Comparison of ENCODE assay signal across 19 cellular contexts in the genomic region with DNA sequence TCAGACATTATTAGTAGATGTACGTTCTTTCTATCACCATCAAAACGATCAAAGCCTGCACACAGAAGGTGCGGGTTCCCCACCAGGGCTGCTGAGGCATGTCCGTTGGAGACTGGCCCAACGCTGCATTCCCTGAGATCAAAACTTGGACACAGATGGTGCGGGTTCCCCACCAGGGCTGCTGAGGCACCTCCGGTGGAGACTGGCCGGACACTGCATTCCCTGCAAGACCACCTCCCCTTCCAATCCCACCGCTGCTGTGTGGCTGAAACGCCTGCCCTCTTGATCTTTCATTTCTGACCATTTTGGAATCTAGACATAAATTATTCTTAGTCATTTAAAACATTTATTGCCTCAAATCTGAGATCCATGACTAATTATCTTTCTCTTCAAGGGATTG.
"Had no signal": no experiment of that assay in that cellular context is flagged by ENCODE, and none has a peak within 500 bp of the region (broad histone marks: within the 10 kb centered on the region; RNA-seq: fewer than 3 reads in every experiment).

No MANE protein-coding gene starts in this region.

- H3K9me3 ChIP-seq: esophagus muscularis mucosa, gastrocnemius medialis, heart right ventricle, neutrophil, testis, tibial nerve had no signal

- H3K27ac Mint-ChIP-seq: naive thymus-derived CD4-positive, alpha-beta T cell; stimulated activated effector memory CD8-positive, alpha-beta T cell treated with anti-CD3 and anti-CD28 coated beads, Interleukin-12 subunit alpha, Interleukin-12 subunit beta, amount 100 ng/mL, for 72 hours; stimulated activated naive CD8-positive, alpha-beta T cell treated with anti-CD3 and anti-CD28 coated beads, Interleukin-15, Interleukin-2, amounts not matched to agents 100 ng/mL and 50 ng/mL, for 24 hours had no signal

- H3K4me3 ChIP-seq: esophagus muscularis mucosa, gastrocnemius medialis, heart right ventricle, smooth muscle cell, testis, tibial nerve had no signal

- H3K36me3 Mint-ChIP-seq: naive thymus-derived CD4-positive, alpha-beta T cell; stimulated activated effector memory CD8-positive, alpha-beta T cell treated with anti-CD3 and anti-CD28 coated beads, Interleukin-12 subunit alpha, Interleukin-12 subunit beta, amount 100 ng/mL, for 72 hours had no signal

- H3K36me3 ChIP-seq: esophagus muscularis mucosa, gastrocnemius medialis, heart right ventricle, neutrophil, tibial nerve had no signal

- H3K27me3 ChIP-seq: esophagus muscularis mucosa, testis had no signal

- H3K27ac ChIP-seq: epithelial cell of prostate, esophagus muscularis mucosa, gastrocnemius medialis, heart right ventricle, neutrophil, testis, tibial nerve had no signal

- DNase-seq: effector memory CD4-positive, alpha-beta T cell; gastrocnemius medialis; heart right ventricle; hypothalamus; left cardiac atrium; mesendoderm; naive thymus-derived CD4-positive, alpha-beta T cell; nephron progenitor cell; stimulated activated CD4-positive, alpha-beta T cell treated with anti-CD3 and anti-CD28 coated beads, Interleukin-4, amount 100 ng/mL, for 1 hour; stimulated activated CD8-positive, alpha-beta memory T cell treated with anti-CD3 and anti-CD28 coated beads, Interleukin-4, amount 100 ng/mL, for 48 hours; testis had no signal

- H3K4me1 Mint-ChIP-seq: naive thymus-derived CD4-positive, alpha-beta T cell; stimulated activated effector memory CD8-positive, alpha-beta T cell treated with anti-CD3 and anti-CD28 coated beads, Interleukin-12 subunit alpha, Interleukin-12 subunit beta, amount 100 ng/mL, for 72 hours had no signal

- H3K4me3 Mint-ChIP-seq: central memory CD8-positive, alpha-beta T cell; naive thymus-derived CD4-positive, alpha-beta T cell; nephron progenitor cell; stimulated activated effector memory CD8-positive, alpha-beta T cell treated with anti-CD3 and anti-CD28 coated beads, Interleukin-12 subunit alpha, Interleukin-12 subunit beta, amount 100 ng/mL, for 72 hours; stimulated activated naive CD8-positive, alpha-beta T cell treated with anti-CD3 and anti-CD28 coated beads, Interleukin-15, Interleukin-2, amounts not matched to agents 100 ng/mL and 50 ng/mL, for 24 hours had no signal

- H3K4me1 ChIP-seq: gastrocnemius medialis, heart right ventricle, testis had no signal

- H3K9me3 Mint-ChIP-seq: central memory CD8-positive, alpha-beta T cell; nephron progenitor cell; stimulated activated effector memory CD8-positive, alpha-beta T cell treated with anti-CD3 and anti-CD28 coated beads, Interleukin-12 subunit alpha, Interleukin-12 subunit beta, amount 100 ng/mL, for 72 hours; stimulated activated naive CD8-positive, alpha-beta T cell treated with anti-CD3 and anti-CD28 coated beads, Interleukin-15, Interleukin-2, amounts not matched to agents 100 ng/mL and 50 ng/mL, for 24 hours had no signal

- ATAC-seq: gastrocnemius medialis; heart right ventricle; left cardiac atrium; naive thymus-derived CD4-positive, alpha-beta T cell; stimulated activated effector memory CD8-positive, alpha-beta T cell treated with anti-CD3 and anti-CD28 coated beads, Interleukin-12 subunit alpha, Interleukin-12 subunit beta, amount 100 ng/mL, for 72 hours had no signal
